In genomic region chr3:33746412-33747116, GRCh38 we compare ENCODE assay signal across 1 cellular context.
TF ChIP-seq lines count a peak whose summit lies in the region.

No MANE protein-coding gene starts in this region.

TF ChIP-seq in GM12878, 131 proteins besides CTCF, POLR2A, EP300 and RAD21 (continued from another document):
- TF ChIP-seq, protein P1, sequence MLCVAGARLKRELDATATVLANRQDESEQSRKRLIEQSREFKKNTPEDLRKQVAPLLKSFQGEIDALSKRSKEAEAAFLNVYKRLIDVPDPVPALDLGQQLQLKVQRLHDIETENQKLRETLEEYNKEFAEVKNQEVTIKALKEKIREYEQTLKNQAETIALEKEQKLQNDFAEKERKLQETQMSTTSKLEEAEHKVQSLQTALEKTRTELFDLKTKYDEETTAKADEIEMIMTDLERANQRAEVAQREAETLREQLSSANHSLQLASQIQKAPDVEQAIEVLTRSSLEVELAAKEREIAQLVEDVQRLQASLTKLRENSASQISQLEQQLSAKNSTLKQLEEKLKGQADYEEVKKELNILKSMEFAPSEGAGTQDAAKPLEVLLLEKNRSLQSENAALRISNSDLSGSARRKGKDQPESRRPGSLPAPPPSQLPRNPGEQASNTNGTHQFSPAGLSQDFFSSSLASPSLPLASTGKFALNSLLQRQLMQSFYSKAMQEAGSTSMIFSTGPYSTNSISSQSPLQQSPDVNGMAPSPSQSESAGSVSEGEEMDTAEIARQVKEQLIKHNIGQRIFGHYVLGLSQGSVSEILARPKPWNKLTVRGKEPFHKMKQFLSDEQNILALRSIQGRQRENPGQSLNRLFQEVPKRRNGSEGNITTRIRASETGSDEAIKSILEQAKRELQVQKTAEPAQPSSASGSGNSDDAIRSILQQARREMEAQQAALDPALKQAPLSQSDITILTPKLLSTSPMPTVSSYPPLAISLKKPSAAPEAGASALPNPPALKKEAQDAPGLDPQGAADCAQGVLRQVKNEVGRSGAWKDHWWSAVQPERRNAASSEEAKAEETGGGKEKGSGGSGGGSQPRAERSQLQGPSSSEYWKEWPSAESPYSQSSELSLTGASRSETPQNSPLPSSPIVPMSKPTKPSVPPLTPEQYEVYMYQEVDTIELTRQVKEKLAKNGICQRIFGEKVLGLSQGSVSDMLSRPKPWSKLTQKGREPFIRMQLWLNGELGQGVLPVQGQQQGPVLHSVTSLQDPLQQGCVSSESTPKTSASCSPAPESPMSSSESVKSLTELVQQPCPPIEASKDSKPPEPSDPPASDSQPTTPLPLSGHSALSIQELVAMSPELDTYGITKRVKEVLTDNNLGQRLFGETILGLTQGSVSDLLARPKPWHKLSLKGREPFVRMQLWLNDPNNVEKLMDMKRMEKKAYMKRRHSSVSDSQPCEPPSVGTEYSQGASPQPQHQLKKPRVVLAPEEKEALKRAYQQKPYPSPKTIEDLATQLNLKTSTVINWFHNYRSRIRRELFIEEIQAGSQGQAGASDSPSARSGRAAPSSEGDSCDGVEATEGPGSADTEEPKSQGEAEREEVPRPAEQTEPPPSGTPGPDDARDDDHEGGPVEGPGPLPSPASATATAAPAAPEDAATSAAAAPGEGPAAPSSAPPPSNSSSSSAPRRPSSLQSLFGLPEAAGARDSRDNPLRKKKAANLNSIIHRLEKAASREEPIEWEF (IDR thresholded peaks at IDR 0.05; ENCODE audit: insufficient replicate concordance, low read depth, low read length), result no peak
- TF ChIP-seq SUZ12 (IDR thresholded peaks at IDR 0.05; ENCODE audit: unreplicated experiment) (no peak), PRDM15 (CRISPR knock-in tag; IDR thresholded peaks at IDR 0.05) (no peak), ZNF24 (IDR thresholded peaks at IDR 0.05) (no peak), ETV6 (conservative IDR thresholded peaks at IDR 0.05 in 1 of 2, IDR thresholded peaks at IDR 0.05 in 1 of 2; ENCODE audit: borderline replicate concordance in 1 of 2, low read depth in 1 of 2) (no peak), CBX5 (IDR thresholded peaks at IDR 0.05; ENCODE audit: low read depth) (no peak), NFIC (IDR thresholded peaks at IDR 0.05; ENCODE audit: low read depth, low read length) (no peak)
- TF ChIP-seq, protein P2, sequence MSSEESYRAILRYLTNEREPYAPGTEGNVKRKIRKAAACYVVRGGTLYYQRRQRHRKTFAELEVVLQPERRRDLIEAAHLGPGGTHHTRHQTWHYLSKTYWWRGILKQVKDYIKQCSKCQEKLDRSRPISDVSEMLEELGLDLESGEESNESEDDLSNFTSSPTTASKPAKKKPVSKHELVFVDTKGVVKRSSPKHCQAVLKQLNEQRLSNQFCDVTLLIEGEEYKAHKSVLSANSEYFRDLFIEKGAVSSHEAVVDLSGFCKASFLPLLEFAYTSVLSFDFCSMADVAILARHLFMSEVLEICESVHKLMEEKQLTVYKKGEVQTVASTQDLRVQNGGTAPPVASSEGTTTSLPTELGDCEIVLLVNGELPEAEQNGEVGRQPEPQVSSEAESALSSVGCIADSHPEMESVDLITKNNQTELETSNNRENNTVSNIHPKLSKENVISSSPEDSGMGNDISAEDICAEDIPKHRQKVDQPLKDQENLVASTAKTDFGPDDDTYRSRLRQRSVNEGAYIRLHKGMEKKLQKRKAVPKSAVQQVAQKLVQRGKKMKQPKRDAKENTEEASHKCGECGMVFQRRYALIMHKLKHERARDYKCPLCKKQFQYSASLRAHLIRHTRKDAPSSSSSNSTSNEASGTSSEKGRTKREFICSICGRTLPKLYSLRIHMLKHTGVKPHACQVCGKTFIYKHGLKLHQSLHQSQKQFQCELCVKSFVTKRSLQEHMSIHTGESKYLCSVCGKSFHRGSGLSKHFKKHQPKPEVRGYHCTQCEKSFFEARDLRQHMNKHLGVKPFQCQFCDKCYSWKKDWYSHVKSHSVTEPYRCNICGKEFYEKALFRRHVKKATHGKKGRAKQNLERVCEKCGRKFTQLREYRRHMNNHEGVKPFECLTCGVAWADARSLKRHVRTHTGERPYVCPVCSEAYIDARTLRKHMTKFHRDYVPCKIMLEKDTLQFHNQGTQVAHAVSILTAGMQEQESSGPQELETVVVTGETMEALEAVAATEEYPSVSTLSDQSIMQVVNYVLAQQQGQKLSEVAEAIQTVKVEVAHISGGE (CRISPR knock-in tag; IDR thresholded peaks at IDR 0.05), result no peak
- TF ChIP-seq, protein P3, sequence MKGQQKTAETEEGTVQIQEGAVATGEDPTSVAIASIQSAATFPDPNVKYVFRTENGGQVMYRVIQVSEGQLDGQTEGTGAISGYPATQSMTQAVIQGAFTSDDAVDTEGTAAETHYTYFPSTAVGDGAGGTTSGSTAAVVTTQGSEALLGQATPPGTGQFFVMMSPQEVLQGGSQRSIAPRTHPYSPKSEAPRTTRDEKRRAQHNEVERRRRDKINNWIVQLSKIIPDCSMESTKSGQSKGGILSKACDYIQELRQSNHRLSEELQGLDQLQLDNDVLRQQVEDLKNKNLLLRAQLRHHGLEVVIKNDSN (IDR thresholded peaks at IDR 0.05; ENCODE audit: borderline replicate concordance, extremely low read length, insufficient read depth, low read depth, low read length), result peak; percentile 17
